Comparison of ENCODE assay signal across 16 cellular contexts in the genomic region with DNA sequence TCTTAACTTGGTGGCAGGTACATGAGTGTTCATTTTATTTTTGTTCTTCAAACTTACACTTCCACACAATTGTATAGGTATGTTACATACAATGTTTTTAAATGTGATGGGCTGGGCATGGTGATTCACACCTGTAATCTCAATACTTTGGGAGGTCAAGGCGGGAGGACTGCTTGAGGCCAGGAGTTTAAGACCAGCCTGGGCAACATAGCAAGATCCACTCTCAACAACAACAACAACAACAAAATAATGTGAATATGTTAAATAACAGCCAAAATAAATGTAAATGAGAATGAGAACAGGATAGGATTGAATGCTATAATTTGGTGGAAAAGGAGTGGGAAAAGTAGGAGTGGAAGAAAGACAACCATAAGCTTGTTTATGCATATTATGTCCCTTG. TPM values are rescaled to one million over a fixed set of nuclear protein-coding genes. Genes with fewer than 3 reads are reported as not detected.
DNase-seq lines count a peak whose midpoint lies in the region; ATAC-seq and TF ChIP-seq lines count a peak whose summit lies in the region.
"Had no signal": no experiment of that assay in that cellular context is flagged by ENCODE, and none has a peak within 500 bp of the region (broad histone marks: within the 10 kb centered on the region; RNA-seq: fewer than 3 reads in every experiment).

No MANE protein-coding gene starts in this region.

- H3K4me3 Mint-ChIP-seq in activated CD4-positive, alpha-beta T cell treated with anti-CD3 and anti-CD28 coated beads, Interleukin-2, amount 10 ng/mL, durations not matched to agents 24 days and 14 days, result peak overlapping the region; percentile 9
- H3K4me3 Mint-ChIP-seq in CD4-positive, alpha-beta memory T cell, result peak overlapping the region in 2 of 8 donors; percentile 41 to 53
- H3K4me3 Mint-ChIP-seq in activated CD8-positive, alpha-beta T cell treated with anti-CD3 and anti-CD28 coated beads for 36 hours, result peak overlapping the region; percentile 9
- no peak overlapping the region for H3K4me3 Mint-ChIP-seq in immature natural killer cell
- H3K4me3 Mint-ChIP-seq: type B pancreatic cell had no signal

- H3K4me1 ChIP-seq in CD4-positive, alpha-beta memory T cell (ENCODE audit: insufficient read depth, low read length), result peaks cover 29% of the 10 kb centered on the region
- H3K4me1 ChIP-seq in effector memory CD4-positive, alpha-beta T cell (ENCODE audit: control insufficient read depth, insufficient read depth, low read length, poor library complexity, severe bottlenecking), result peaks cover 12% of the 10 kb centered on the region

- CTCF ChIA-PET in CD4-positive, alpha-beta memory T cell (lab: Charles Lee; ENCODE audit: partially characterized antibody), result interaction anchor here (3.1 kb wide), 1 partner anchor 32 kb away, joined by 14 read pairs; no protein-coding TSS in a partner anchor
- CTCF ChIA-PET in activated CD8-positive, alpha-beta T cell treated with anti-CD3 and anti-CD28 coated beads for 36 hours (lab: Charles Lee), result interaction anchor here (1.1 to 4.4 kb wide), 2 partner anchors 31 to 32 kb away, joined by 3 to 19 read pairs; no protein-coding TSS in a partner anchor

- intact Hi-C loops in activated CD4-positive, alpha-beta T cell treated with anti-CD3 and anti-CD28 coated beads, Interleukin-2, amount 10 ng/mL, durations not matched to agents 24 days and 14 days (cut with micrococcal nuclease), result no loop called here
- intact Hi-C loops in CD4-positive, alpha-beta memory T cell (cut with micrococcal nuclease), result loop anchor here (10.0 kb wide), 1 partner anchor 49 kb away; a partner anchor contains a TSS
- intact Hi-C loops in activated CD8-positive, alpha-beta T cell treated with anti-CD3 and anti-CD28 coated beads for 36 hours (cut with micrococcal nuclease), result no loop called here

- H3K4me1 Mint-ChIP-seq in activated CD4-positive, alpha-beta T cell treated with anti-CD3 and anti-CD28 coated beads, Interleukin-2, amount 10 ng/mL, durations not matched to agents 24 days and 14 days, result peaks cover 67% of the 10 kb centered on the region
- H3K4me1 Mint-ChIP-seq in CD4-positive, alpha-beta memory T cell, result peaks cover 32 to 71% (median 52%) of the 10 kb centered on the region in 4 donors
- peaks cover 70% of the 10 kb centered on the region for H3K4me1 Mint-ChIP-seq in activated CD8-positive, alpha-beta T cell treated with anti-CD3 and anti-CD28 coated beads for 36 hours (ENCODE audit: low read depth)
- peaks cover 34 to 47% of the 10 kb centered on the region in 2 donors for H3K4me1 Mint-ChIP-seq in immature natural killer cell

- no peaks in the 10 kb centered on the region for H3K27me3 Mint-ChIP-seq in activated CD4-positive, alpha-beta T cell treated with anti-CD3 and anti-CD28 coated beads, Interleukin-2, amount 10 ng/mL, durations not matched to agents 24 days and 14 days
- no peaks in the 10 kb centered on the region for H3K27me3 Mint-ChIP-seq in CD4-positive, alpha-beta memory T cell
- no peaks in the 10 kb centered on the region for H3K27me3 Mint-ChIP-seq in activated CD8-positive, alpha-beta T cell treated with anti-CD3 and anti-CD28 coated beads for 36 hours
- H3K27me3 Mint-ChIP-seq in immature natural killer cell (ENCODE audit: low read depth in 3 of 3), result peaks cover 3 to 5% (median 3%) of the 10 kb centered on the region in 3 donors
- H3K27me3 Mint-ChIP-seq: type B pancreatic cell had no signal

- DNase-seq in activated CD4-positive, alpha-beta T cell treated with anti-CD3 and anti-CD28 coated beads, Interleukin-2, amount 10 ng/mL, durations not matched to agents 24 days and 14 days, result no peak
- no peak for DNase-seq in activated CD4-positive, alpha-beta T cell treated with anti-CD3 and anti-CD28 coated beads, Interleukin-2, amount 50 U/mL, for 1 hour
- no peak for DNase-seq in CD4-positive, alpha-beta memory T cell
- DNase-seq in activated CD8-positive, alpha-beta T cell treated with anti-CD3 and anti-CD28 coated beads for 36 hours, result no peak
- DNase-seq in immature natural killer cell (no peak), NK-92 (lab: John Stamatoyannopoulos, UW; ENCODE audit: unreplicated experiment) (no peak), NAMALWA (ENCODE audit: low spot score) (no peak)
- DNase-seq in effector memory CD4-positive, alpha-beta T cell, result no peak
- DNase-seq: activated CD4-positive, alpha-beta T cell treated with anti-CD3 and anti-CD28 coated beads, Interleukin-2, amount 50 U/mL, for 4 hours; NCI-H1694 treated with DMSO at 0.1 percent for 48 hours; NCI-H748 treated with DMSO at 0.1 percent for 48 hours; right cardiac atrium; SHP77 treated with DMSO at 0.1 percent for 48 hours; stimulated activated CD4-positive, alpha-beta T cell treated with anti-CD3 and anti-CD28 coated beads, Interleukin-12 subunit alpha, Interleukin-12 subunit beta, amount 100 ng/mL, for 4 hours had no signal

- no peaks in the 10 kb centered on the region for H3K36me3 ChIP-seq in CD4-positive, alpha-beta memory T cell (ENCODE audit: insufficient read depth, low read length)
- no peaks in the 10 kb centered on the region for H3K36me3 ChIP-seq in effector memory CD4-positive, alpha-beta T cell (ENCODE audit: control insufficient read depth, insufficient read depth, low read length)

- no peaks in the 10 kb centered on the region for H3K9me3 ChIP-seq in CD4-positive, alpha-beta memory T cell (ENCODE audit: control insufficient read depth in 1 of 2, low read length in 2 of 2)
- no peaks in the 10 kb centered on the region for H3K9me3 ChIP-seq in effector memory CD4-positive, alpha-beta T cell (ENCODE audit: control insufficient read depth, low read length)

- peaks cover 55% of the 10 kb centered on the region for H3K36me3 Mint-ChIP-seq in activated CD4-positive, alpha-beta T cell treated with anti-CD3 and anti-CD28 coated beads, Interleukin-2, amount 10 ng/mL, durations not matched to agents 24 days and 14 days (ENCODE audit: low read depth)
- H3K36me3 Mint-ChIP-seq in CD4-positive, alpha-beta memory T cell, result peaks cover 11 to 19% of the 10 kb centered on the region in 2 donors
- peaks cover 63% of the 10 kb centered on the region for H3K36me3 Mint-ChIP-seq in activated CD8-positive, alpha-beta T cell treated with anti-CD3 and anti-CD28 coated beads for 36 hours (ENCODE audit: low read depth)
- peaks cover 0 to 5% (median 4%) of the 10 kb centered on the region in 3 donors for H3K36me3 Mint-ChIP-seq in immature natural killer cell
- H3K36me3 Mint-ChIP-seq: type B pancreatic cell had no signal

- H3K9me3 Mint-ChIP-seq in activated CD4-positive, alpha-beta T cell treated with anti-CD3 and anti-CD28 coated beads, Interleukin-2, amount 10 ng/mL, durations not matched to agents 24 days and 14 days, result peaks cover 4% of the 10 kb centered on the region
- H3K9me3 Mint-ChIP-seq in CD4-positive, alpha-beta memory T cell, result no peaks in the 10 kb centered on the region
- no peaks in the 10 kb centered on the region for H3K9me3 Mint-ChIP-seq in activated CD8-positive, alpha-beta T cell treated with anti-CD3 and anti-CD28 coated beads for 36 hours
- H3K9me3 Mint-ChIP-seq in immature natural killer cell, result no peaks in the 10 kb centered on the region
- H3K9me3 Mint-ChIP-seq: type B pancreatic cell had no signal

- H3K4me3 ChIP-seq in CD4-positive, alpha-beta memory T cell (ENCODE audit: low read length in 2 of 2), result no peak overlapping the region
- no peak overlapping the region for H3K4me3 ChIP-seq in effector memory CD4-positive, alpha-beta T cell (ENCODE audit: insufficient read depth, low read depth, low read length, poor library complexity, severe bottlenecking)

- peak overlapping the region; percentile 27 for H3K27ac Mint-ChIP-seq in activated CD4-positive, alpha-beta T cell treated with anti-CD3 and anti-CD28 coated beads, Interleukin-2, amount 10 ng/mL, durations not matched to agents 24 days and 14 days
- peak overlapping the region in 5 of 7 donors; percentile 1 to 69 (median 37) for H3K27ac Mint-ChIP-seq in CD4-positive, alpha-beta memory T cell
- H3K27ac Mint-ChIP-seq in activated CD8-positive, alpha-beta T cell treated with anti-CD3 and anti-CD28 coated beads for 36 hours, result peak overlapping the region; percentile 63
- H3K27ac Mint-ChIP-seq in immature natural killer cell, result peak overlapping the region in 5 of 6 donors; percentile 19 to 75 (median 69)
- H3K27ac Mint-ChIP-seq: type B pancreatic cell had no signal

- POLR2A ChIA-PET in CD4-positive, alpha-beta memory T cell (lab: Charles Lee; ENCODE audit: partially characterized antibody), result interaction anchor here (0.6 kb wide), 1 partner anchor 23 kb away, joined by 3 read pairs; no protein-coding TSS in a partner anchor
- POLR2A ChIA-PET in activated CD8-positive, alpha-beta T cell treated with anti-CD3 and anti-CD28 coated beads for 36 hours (lab: Charles Lee), result interaction anchor here (1.1 kb wide), 1 partner anchor 13 kb away, joined by 3 read pairs; no protein-coding TSS in a partner anchor

- TF ChIP-seq CTCF in activated CD8-positive, alpha-beta T cell treated with anti-CD3 and anti-CD28 coated beads for 36 hours (IDR thresholded peaks at IDR 0.05), result no peak

- no peak overlapping the region for H3K27ac ChIP-seq in CD4-positive, alpha-beta memory T cell (ENCODE audit: low read depth, low read length)
- H3K27ac ChIP-seq in effector memory CD4-positive, alpha-beta T cell (ENCODE audit: insufficient read depth, low read length, poor library complexity, severe bottlenecking), result no peak overlapping the region
- H3K27ac ChIP-seq: parathyroid adenoma had no signal

- H3K27me3 ChIP-seq in CD4-positive, alpha-beta memory T cell (ENCODE audit: insufficient read depth, low read length), result no peaks in the 10 kb centered on the region
- H3K27me3 ChIP-seq in effector memory CD4-positive, alpha-beta T cell (replicated peaks; ENCODE audit: control insufficient read depth, insufficient read depth, low read length, poor library complexity, severe bottlenecking), result no peaks in the 10 kb centered on the region

- no peak for ATAC-seq in activated CD8-positive, alpha-beta T cell treated with anti-CD3 and anti-CD28 coated beads for 36 hours
- ATAC-seq: right cardiac atrium had no signal

RNA-seq across cellular contexts. Expression of a gene that starts 2.6 kb away (rescaled TPM):
- total RNA-seq in activated CD4-positive, alpha-beta T cell treated with anti-CD3 and anti-CD28 coated beads, Interleukin-2, amount 10 ng/mL, durations not matched to agents 24 days and 14 days, result 143 and 149 TPM in 2 replicates
- total RNA-seq in CD4-positive, alpha-beta memory T cell, result 10 to 100 TPM; 66.6 to 70.7 TPM
- 100 to 1,000 TPM; 142 to 202 TPM for polyA plus RNA-seq in CD4-positive, alpha-beta memory T cell
- 100 to 1,000 TPM; 150 to 156 TPM for total RNA-seq in activated CD8-positive, alpha-beta T cell treated with anti-CD3 and anti-CD28 coated beads for 36 hours
- polyA plus RNA-seq in immature natural killer cell, result 100 to 1,000 TPM; 133 to 162 (median 148) TPM

RNA-seq across cellular contexts. Expression of a gene that starts 47.8 kb away (rescaled TPM):
- total RNA-seq in activated CD4-positive, alpha-beta T cell treated with anti-CD3 and anti-CD28 coated beads, Interleukin-2, amount 10 ng/mL, durations not matched to agents 24 days and 14 days, result 345 and 375 TPM in 2 replicates
- 100 to 1,000 TPM; 143 to 152 TPM for total RNA-seq in CD4-positive, alpha-beta memory T cell
- 10 to 100 TPM; 32.6 to 66.1 TPM for polyA plus RNA-seq in CD4-positive, alpha-beta memory T cell
- total RNA-seq in activated CD8-positive, alpha-beta T cell treated with anti-CD3 and anti-CD28 coated beads for 36 hours, result 100 to 1,000 TPM; 236 to 245 TPM
- 10 to 100 TPM; 15.7 to 38.7 (median 20.1) TPM for polyA plus RNA-seq in immature natural killer cell

Comparison
In these comparisons a context has a peak if more than half of its experiments do, and no peak if none do; other contexts are left out.
1. H3K4me3 Mint-ChIP-seq: peak in activated CD4-positive, alpha-beta T cell treated with anti-CD3 and anti-CD28 coated beads, Interleukin-2, amount 10 ng/mL, durations not matched to agents 24 days and 14 days (single experiment) and activated CD8-positive, alpha-beta T cell treated with anti-CD3 and anti-CD28 coated beads for 36 hours (single experiment); none in immature natural killer cell (0 of 5).
2. Peak in every context shown above with its lines, with median percentiles within 50 percentile points of each other: H3K27ac Mint-ChIP-seq.